ENCODE assay signal across 27 cellular contexts in the genomic region with DNA sequence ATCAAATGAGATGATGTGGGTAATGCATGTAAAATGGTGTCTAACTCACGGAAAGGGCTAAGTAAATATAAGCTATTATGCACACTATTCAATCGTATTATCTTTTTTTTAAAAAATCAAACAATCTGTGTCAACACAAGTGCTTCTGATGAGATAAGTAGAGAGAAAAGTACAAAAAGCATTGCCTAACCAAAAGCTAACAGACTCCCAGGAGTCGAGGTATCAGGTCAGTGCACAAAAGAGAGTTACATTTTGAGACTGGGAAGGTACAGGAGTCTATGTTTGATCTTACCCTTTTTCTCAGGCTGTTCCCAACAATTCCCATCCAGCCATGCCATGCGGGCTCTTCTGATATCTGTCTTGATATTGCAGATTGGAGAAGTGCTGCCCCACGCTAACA.
"Had no signal": no experiment of that assay in that cellular context is flagged by ENCODE, and none has a peak within 500 bp of the region (broad histone marks: within the 10 kb centered on the region; RNA-seq: fewer than 3 reads in every experiment).

No MANE protein-coding gene starts in this region.

- H3K27ac Mint-ChIP-seq: naive thymus-derived CD8-positive, alpha-beta T cell; nephron; stimulated activated naive B cell treated with anti-CD40 and anti-IgM and Interleukin-4, amounts not matched to agents 10 μg/mL and 1 μg/mL and 100 μg/mL, for 72 hours had no signal

- FAIRE-seq: kidney, urothelium cell line had no signal

- H3K9me3 Mint-ChIP-seq: naive thymus-derived CD8-positive, alpha-beta T cell; stimulated activated naive B cell treated with anti-CD40 and anti-IgM and Interleukin-4, amounts not matched to agents 10 μg/mL and 1 μg/mL and 100 μg/mL, for 72 hours had no signal

- DNase-seq: hippocampal formation; kidney; left colon; left lung; lower lobe of right lung; mammary epithelial cell; mesenchymal stem cell; naive thymus-derived CD8-positive, alpha-beta T cell; nucleus accumbens; pancreas; posterior cingulate gyrus; retina; right cardiac atrium; stimulated activated CD4-positive, alpha-beta T cell treated with anti-CD3 and anti-CD28 coated beads, Interleukin-12 subunit alpha, Interleukin-12 subunit beta, amount 100 ng/mL, for 4 hours; stimulated activated CD4-positive, alpha-beta T cell treated with anti-CD3 and anti-CD28 coated beads, Interleukin-15, amount 100 ng/mL, for 24 hours; stimulated activated CD4-positive, alpha-beta T cell treated with anti-CD3 and anti-CD28 coated beads, Interleukin-2, amount 100 ng/mL, for 24 hours; stimulated activated CD4-positive, alpha-beta T cell treated with anti-CD3 and anti-CD28 coated beads, Interleukin-4, amount 100 ng/mL, for 1 hour; stimulated activated naive B cell treated with anti-CD40 and anti-IgM and Interleukin-4, amounts not matched to agents 10 μg/mL and 1 μg/mL and 100 μg/mL, for 72 hours; stimulated activated naive CD8-positive, alpha-beta T cell treated with anti-CD3 and anti-CD28 coated beads, Interleukin-15, Interleukin-2, amounts not matched to agents 100 U/mL and 50 U/mL, for 24 hours; stomach; tibial artery; trophoblast cell; upper lobe of right lung had no signal

- H3K36me3 Mint-ChIP-seq: naive thymus-derived CD8-positive, alpha-beta T cell; stimulated activated naive B cell treated with anti-CD40 and anti-IgM and Interleukin-4, amounts not matched to agents 10 μg/mL and 1 μg/mL and 100 μg/mL, for 72 hours had no signal

- ATAC-seq: left colon; left lung; lower lobe of right lung; naive thymus-derived CD8-positive, alpha-beta T cell; pancreas; right cardiac atrium; sciatic nerve; stimulated activated naive B cell treated with anti-CD40 and anti-IgM and Interleukin-4, amounts not matched to agents 10 μg/mL and 1 μg/mL and 100 μg/mL, for 72 hours; stimulated activated naive CD8-positive, alpha-beta T cell treated with anti-CD3 and anti-CD28 coated beads, Interleukin-15, Interleukin-2, amounts not matched to agents 100 U/mL and 50 U/mL, for 24 hours; upper lobe of right lung had no signal

- H3K4me3 Mint-ChIP-seq: naive thymus-derived CD8-positive, alpha-beta T cell; nephron; neural crest cell; stimulated activated naive B cell treated with anti-CD40 and anti-IgM and Interleukin-4, amounts not matched to agents 10 μg/mL and 1 μg/mL and 100 μg/mL, for 72 hours had no signal

- H3K4me1 Mint-ChIP-seq: naive thymus-derived CD8-positive, alpha-beta T cell; nephron; stimulated activated naive B cell treated with anti-CD40 and anti-IgM and Interleukin-4, amounts not matched to agents 10 μg/mL and 1 μg/mL and 100 μg/mL, for 72 hours had no signal
